9 cellular contexts compared by ENCODE assay signal in the genomic region with DNA sequence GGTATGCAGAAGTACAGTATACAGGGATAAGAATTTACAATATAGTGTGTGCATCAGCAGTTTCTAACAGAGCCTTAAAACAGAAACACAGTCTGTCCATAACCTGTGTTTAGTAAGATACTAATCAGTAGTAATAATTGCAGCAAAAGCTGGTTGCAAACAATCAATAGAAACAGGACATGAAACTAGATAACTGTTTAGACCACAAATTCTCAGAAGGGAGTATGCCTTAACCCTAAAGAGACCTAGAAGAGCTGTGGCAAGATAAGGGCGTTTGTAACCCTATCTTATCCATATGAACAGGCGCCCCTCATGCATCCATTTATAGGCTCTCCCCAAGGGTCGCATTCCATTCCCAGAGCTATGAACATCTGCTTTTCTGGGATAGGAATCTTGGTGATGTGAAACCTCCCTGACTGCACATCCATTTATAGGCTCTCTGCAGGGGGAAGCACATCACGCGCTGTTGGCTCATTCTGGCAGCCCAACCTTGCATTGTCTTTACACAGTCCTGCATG. TPM values are rescaled to one million over a fixed set of nuclear protein-coding genes. Genes with fewer than 3 reads are reported as not detected.
DNase-seq lines count a peak whose midpoint lies in the region; ATAC-seq, FAIRE-seq and TF ChIP-seq lines count a peak whose summit lies in the region.
"Not testable (repeated sequence)": the region's sequence is repeated elsewhere in the genome, so short reads cannot be mapped to it uniquely, and the experiment has no call there.
"Had no signal": no experiment of that assay in that cellular context is flagged by ENCODE, and none has a peak within 500 bp of the region (broad histone marks: within the 10 kb centered on the region; RNA-seq: fewer than 3 reads in every experiment).

No MANE protein-coding gene starts in this region.

- CTCF ChIA-PET in HEK293 (lab: Yijun Ruan, JAX) = interaction anchor here (1.0 to 1.7 kb wide), 2 partner anchors 94 to 340 kb away, joined by 4 read pairs; no protein-coding TSS in a partner anchor
- CTCF ChIA-PET in K562 (lab: Yijun Ruan, JAX; ENCODE audit: low intra/inter-chr PET ratio) = interaction anchor here (0.6 kb wide), 1 partner anchor 536 kb away, joined by 3 read pairs; no protein-coding TSS in a partner anchor

- not testable (repeated sequence) for TF ChIP-seq RAD21 in K562 (CRISPR knock-in tag; conservative IDR thresholded peaks at IDR 0.05 in 1 of 2, IDR thresholded peaks at IDR 0.05 in 1 of 2)

- H3K36me3 Mint-ChIP-seq in T-helper 17 cell (ENCODE audit: low read depth) = not testable (repeated sequence)

- not testable (repeated sequence) for H3K27me3 Mint-ChIP-seq in T-helper 17 cell

- in situ Hi-C loops in K562 (cut with MboI); gastrocnemius medialis (cut with MboI; ENCODE audit: low sequenced_read_pairs in 4 of 4): not testable (repeated sequence)

- peak; percentile 53 for DNase-seq in NCI-H2171 (lab: John Stamatoyannopoulos, UW)
- DNase-seq in T-helper 17 cell = not testable (repeated sequence)
- DNase-seq in K562 (ENCODE audit: extremely low read depth in 1 of 4, low spot score in 3 of 4) = peak in 1 of 4 experiments; percentile 90
- DNase-seq in globus pallidus (ENCODE audit: low spot score) = peak; percentile 49
- peak in 1 of 2 donors; percentile 61 for DNase-seq in gastrocnemius medialis

- H3K27ac Mint-ChIP-seq in T-helper 17 cell = peak overlapping the region; percentile 67

- TF ChIP-seq EP300 in K562 (IDR thresholded peaks at IDR 0.05; ENCODE audit: low read length) = peak; percentile 79

- not testable (repeated sequence) for H3K4me3 ChIP-seq in HEK293 (ENCODE audit: low read depth, low read length); K562; gastrocnemius medialis

- H3K79me2 ChIP-seq in K562 (ENCODE audit: control insufficient read depth, insufficient read depth, low read length) = not testable (repeated sequence)

- H3K4me1 ChIP-seq in HEK293 (ENCODE audit: control insufficient read depth, insufficient read depth, low read length) = not testable (repeated sequence)
- H3K4me1 ChIP-seq in K562 (replicated peaks in 1 of 2; ENCODE audit: control insufficient read depth in 2 of 2, insufficient read depth in 2 of 2, low read length in 2 of 2) (peaks cover 21 to 23% of the 10 kb centered on the region in 2 experiments; a peak in 4 of 5 replicates), gastrocnemius medialis (peaks cover 12 to 20% of the 10 kb centered on the region in 2 donors)

- peak overlapping the region; percentile 26; the same call in 1 of the 2 replicates for H3K4me2 ChIP-seq in K562 (ENCODE audit: insufficient read depth, low read length)

- not testable (repeated sequence) for H3K4me3 Mint-ChIP-seq in T-helper 17 cell

- peaks cover 42 to 63% of the 10 kb centered on the region in 2 experiments for H3K36me3 ChIP-seq in HEK293 (ENCODE audit: control insufficient read depth in 2 of 2, insufficient read depth in 1 of 2, low read length in 2 of 2)
- H3K36me3 ChIP-seq in K562 (ENCODE audit: control insufficient read depth, insufficient read depth, low read length) = peaks cover 23% of the 10 kb centered on the region; the same call in 2 of the 3 replicates
- H3K36me3 ChIP-seq in gastrocnemius medialis = peaks cover 0 to 36% of the 10 kb centered on the region in 2 donors

- peak; percentile 71 for FAIRE-seq in K562 (lab: Jason Lieb, UNC)

- not testable (repeated sequence) for H3K27ac ChIP-seq in HEK293 (ENCODE audit: extremely low read depth, low read depth, low read length)
- H3K27ac ChIP-seq in K562 (ENCODE audit: extremely low read depth, low read depth, low read length) = peak overlapping the region; percentile 27; the same call in 1 of the 3 replicates
- H3K27ac ChIP-seq in layer of hippocampus (ENCODE audit: low read depth, low read length) = peak overlapping the region; percentile 71
- peak overlapping the region; percentile 64 to 65 (median 64) for H3K27ac ChIP-seq in gastrocnemius medialis

- POLR2A ChIA-PET in HEK293 (lab: Yijun Ruan, JAX) (interaction anchor here (0.6 kb wide), 1 partner anchor 124 kb away, joined by 3 read pairs; no protein-coding TSS in a partner anchor), K562 (lab: Yijun Ruan, JAX) (interaction anchor here (0.9 to 1.3 kb wide), 3 partner anchors 16 to 114 kb away, joined by 3 to 5 read pairs (median 4); no protein-coding TSS in a partner anchor)

- H3K9ac ChIP-seq in K562 (ENCODE audit: insufficient read depth in 1 of 2, low read depth in 2 of 2, low read length in 2 of 2) = not testable (repeated sequence)

- H4K20me1 ChIP-seq in K562 (replicated peaks; ENCODE audit: control insufficient read depth, insufficient read depth, low read length) = not testable (repeated sequence)

- BruUV-seq in K562 (replicated peaks; lab: Mats Ljungman, UMichigan) = not testable (repeated sequence)

- not testable (repeated sequence) for ATAC-seq in T-helper 17 cell, K562, gastrocnemius medialis

- WGBS in K562 (ENCODE audit: insufficient coverage, low coverage, missing lambda C conversion rate) = 2% methylated on average over 5 of the region's 5 CpGs

- not testable (repeated sequence) for H3K27me3 ChIP-seq in K562 (ENCODE audit: control insufficient read depth in 2 of 2, insufficient read depth in 2 of 2, low read length in 2 of 2); layer of hippocampus (ENCODE audit: control insufficient read depth, insufficient read depth, low read length); gastrocnemius medialis

- not testable (repeated sequence) for TF ChIP-seq CTCF in HEK293 (tag by site-specific recombination; IDR thresholded peaks at IDR 0.05); K562 (IDR thresholded peaks at IDR 0.05 in 2 of 3, conservative IDR thresholded peaks at IDR 0.05 in 1 of 3; ENCODE audit: insufficient read depth in 2 of 3, low read depth in 1 of 3, low read length in 3 of 3); gastrocnemius medialis (IDR thresholded peaks at IDR 0.05 in 4 of 5, conservative IDR thresholded peaks at IDR 0.05 in 1 of 5)

- not testable (repeated sequence) for H3K9me3 ChIP-seq in HEK293 (ENCODE audit: control insufficient read depth, insufficient read depth, low read depth, low read length); T-helper 17 cell (ENCODE audit: control insufficient read depth, low read length, poor library complexity, severe bottlenecking); K562 (replicated peaks; ENCODE audit: control insufficient read depth, insufficient read depth, low read depth, low read length); gastrocnemius medialis

- H2AFZ ChIP-seq in K562 (ENCODE audit: low read depth, low read length) = not testable (repeated sequence)

- TF ChIP-seq POLR2A in K562 (conservative IDR thresholded peaks at IDR 0.05); gastrocnemius medialis (IDR thresholded peaks at IDR 0.05): not testable (repeated sequence)

- H3K9me1 ChIP-seq in K562 (ENCODE audit: control insufficient read depth, insufficient read depth, low read length) = not testable (repeated sequence)

- intact Hi-C loops in K562 (cut with micrococcal nuclease) = loop anchor here (1.0 kb wide), 1 partner anchor 63 kb away; no protein-coding TSS in a partner anchor
- intact Hi-C loops in gastrocnemius medialis (cut with DNase I; ENCODE audit: low total_unique reads) = not testable (repeated sequence)

- not testable (repeated sequence) for H3K4me1 Mint-ChIP-seq in T-helper 17 cell

RNA-seq across cellular contexts. Expression of gene TMC6, which starts 46.1 kb away (rescaled TPM):
- total RNA-seq in T-helper 17 cell (100 to 1,000 TPM; 609 to 822 TPM), K562 (2014; rRNA removed) (183 and 200 TPM in 2 replicates), K562 (2014; rRNA removed; fragmentation: Illumina TruSeq; extraction: Trizol) (30.2 and 33.0 TPM in 2 replicates), K562 (2015; rRNA removed; fragmentation: Illumina TruSeq; extraction: Trizol) (64.8 and 66.9 TPM in 2 replicates), K562 (2021) (304 and 351 TPM in 2 replicates), gastrocnemius medialis (1 to 10 TPM in 3 of 4 donors, under 1 TPM in 1; 0.27 to 4.9 (median 2.6) TPM)
- total RNA-seq in K562 (2011; cell fraction: chromatin; rRNA removed; ENCODE audit: low replicate concordance) = 470 and 1,385 TPM in 2 replicates
- 924 and 982 TPM in 2 replicates for total RNA-seq in K562 (2011; cell fraction: nucleolus; rRNA removed)
- 574 and 584 TPM in 2 replicates for total RNA-seq in K562 (2011; cell fraction: nucleoplasm; rRNA removed)
- polyA plus RNA-seq in K562 (2011; rRNA removed) (66.9 and 116 TPM in 2 replicates), K562 (2014; fragmentation: Illumina TruSeq; extraction: Trizol) (36.6 and 87.5 TPM in 2 replicates), K562 (2014; fragmentation: Nextera tagmentation; extraction: Ambion mirVana) (1 to 10 TPM; 4.1 to 8.2 TPM), K562 (2014; rRNA removed) (201 and 246 TPM in 2 replicates)
- polyA plus RNA-seq in K562 (2011; cell fraction: cytosol; rRNA removed) = 66.0 and 200 TPM in 2 replicates
- polyA plus RNA-seq in K562 (2011; cell fraction: nucleus; rRNA removed) = 537 and 1,067 TPM in 2 replicates
- polyA plus RNA-seq in K562 (2012) = 156 and 191 TPM in 2 replicates
- polyA minus RNA-seq in K562 (2011; rRNA and poly(A)+ RNA removed) = 21.1 and 34.2 TPM in 2 replicates
- 97.7 and 104 TPM in 2 replicates for polyA minus RNA-seq in K562 (2011; cell fraction: cytosol; rRNA and poly(A)+ RNA removed)
- 176 and 224 TPM in 2 replicates for polyA minus RNA-seq in K562 (2011; cell fraction: nucleus; rRNA and poly(A)+ RNA removed)

RNA-seq across cellular contexts. Expression of gene TMC8, which starts 48.2 kb away (rescaled TPM):
- total RNA-seq in T-helper 17 cell = 100 to 1,000 TPM; 352 to 481 TPM
- 23.0 and 64.6 TPM in 2 replicates for total RNA-seq in K562 (2011; cell fraction: chromatin; rRNA removed; ENCODE audit: low replicate concordance)
- 33.3 and 43.0 TPM in 2 replicates for total RNA-seq in K562 (2011; cell fraction: nucleolus; rRNA removed)
- 24.9 and 26.8 TPM in 2 replicates for total RNA-seq in K562 (2011; cell fraction: nucleoplasm; rRNA removed)
- 4.8 TPM in 2 replicates for total RNA-seq in K562 (2014; rRNA removed)
- total RNA-seq in K562 (2014; rRNA removed; fragmentation: Illumina TruSeq; extraction: Trizol) = 1.0 and 1.3 TPM in 2 replicates
- 1.3 TPM in 2 replicates for total RNA-seq in K562 (2015; rRNA removed; fragmentation: Illumina TruSeq; extraction: Trizol)
- total RNA-seq in K562 (2021) = 8.3 and 10.3 TPM in 2 replicates
- 3.5 and 6.1 TPM in 2 replicates for polyA plus RNA-seq in K562 (2011; rRNA removed)
- 1.9 and 10.1 TPM in 2 replicates for polyA plus RNA-seq in K562 (2011; cell fraction: cytosol; rRNA removed)
- polyA plus RNA-seq in K562 (2011; cell fraction: nucleus; rRNA removed) = 15.8 and 47.9 TPM in 2 replicates
- 7.4 and 8.2 TPM in 2 replicates for polyA plus RNA-seq in K562 (2012)
- 2.8 and 5.7 TPM in 2 replicates for polyA plus RNA-seq in K562 (2014; fragmentation: Illumina TruSeq; extraction: Trizol)
- polyA plus RNA-seq in K562 (2014; fragmentation: Nextera tagmentation; extraction: Ambion mirVana) = under 1 TPM; 0.13 to 0.21 TPM
- 4.1 and 10.9 TPM in 2 replicates for polyA plus RNA-seq in K562 (2014; rRNA removed)
- 2.4 and 2.5 TPM in 2 replicates for polyA minus RNA-seq in K562 (2011; rRNA and poly(A)+ RNA removed)
- 2.2 and 4.6 TPM in 2 replicates for polyA minus RNA-seq in K562 (2011; cell fraction: cytosol; rRNA and poly(A)+ RNA removed)
- 9.6 and 12.8 TPM in 2 replicates for polyA minus RNA-seq in K562 (2011; cell fraction: nucleus; rRNA and poly(A)+ RNA removed)
- total RNA-seq in gastrocnemius medialis = 1 to 10 TPM in 1 of 4 donors, under 1 TPM in 2, not detected in 1; 0.18 to 1.6 (median 0.65) TPM
- total RNA-seq: Caco-2, HFFc6 had no signal

Comparison
In these comparisons a context has a peak if more than half of its experiments do, and no peak if none do; other contexts are left out.
1. RNA of gene TMC6, which starts 46.1 kb away (total RNA-seq): 609 to 822 TPM in T-helper 17 cell and 30.2 to 1,385 TPM in K562; 0.27 to 4.9 TPM in gastrocnemius medialis; every median in the first group is over 4 times any median in the second.
2. RNA of gene TMC8, which starts 48.2 kb away (total RNA-seq): 352 to 481 TPM in T-helper 17 cell; 1.0 to 64.6 TPM in K562 and 0.18 to 1.6 TPM in gastrocnemius medialis; every median in the first group is over 4 times any median in the second.